ENCODE assay signal across 9 cellular contexts in genomic region chrX:69285401-69285871, GRCh38.
DNase-seq lines count a peak whose midpoint lies in the region; ATAC-seq and TF ChIP-seq lines count a peak whose summit lies in the region.
"Had no signal": no experiment of that assay in that cellular context is flagged by ENCODE, and none has a peak within 500 bp of the region (broad histone marks: within the 10 kb centered on the region; RNA-seq: fewer than 3 reads in every experiment).

No MANE protein-coding gene starts in this region.

- TF ChIP-seq CTCF in GM13977 (IDR thresholded peaks at IDR 0.05; ENCODE audit: extremely low read depth, insufficient read depth, missing control alignments) = no peak

- in situ Hi-C loops in GM13977 (cut with MboI; ENCODE audit: low pct_unique_long_range_greater_than_20kb, low sequenced_read_pairs, unreplicated experiment) = no loop called here

- H3K9ac ChIP-seq in rectal smooth muscle tissue (ENCODE audit: low read length) = no peak overlapping the region

- no peaks in the 10 kb centered on the region for H3K36me3 Mint-ChIP-seq in T-cell

- DNase-seq in GM03348 (ENCODE audit: low spot score) (peak; percentile 31), T-cell (no peak), Right ventricle myocardium superior (peak; percentile 71), GM13977 (ENCODE audit: low spot score) (no peak), NCI-H748 treated with DMSO at 0.1 percent for 48 hours (lab: John Stamatoyannopoulos, UW) (no peak), NCI-H1048 (lab: John Stamatoyannopoulos, UW) (no peak), SK-N-DZ (ENCODE audit: low spot score) (no peak)

- peaks cover 6% of the 10 kb centered on the region for H3K4me1 ChIP-seq in rectal smooth muscle tissue (ENCODE audit: control insufficient read depth, insufficient read depth, low read length)

- H3K27me3 Mint-ChIP-seq in T-cell = peaks cover 0 to 11% of the 10 kb centered on the region in 2 donors

- H3K27me3 ChIP-seq in rectal smooth muscle tissue (ENCODE audit: control insufficient read depth, insufficient read depth, low read length) = peaks cover 12% of the 10 kb centered on the region

- POLR2A ChIA-PET in T-cell (lab: Charles Lee) = no interaction called here

- H3K4me3 Mint-ChIP-seq in T-cell = peak overlapping the region; percentile 6 to 47 (median 37)

- intact Hi-C loops in Right ventricle myocardium superior (cut with DNase I) = loop anchor here (5.0 to 10.0 kb wide), 4 partner anchors 61 to 458 kb away; partner anchors contain the start of gene EFNB1

- no peaks in the 10 kb centered on the region for H3K4me1 Mint-ChIP-seq in T-cell

- H3K27ac ChIP-seq in rectal smooth muscle tissue (ENCODE audit: low read depth, low read length) = peak overlapping the region; percentile 8

- no peak overlapping the region for H3K27ac Mint-ChIP-seq in T-cell
- H3K27ac Mint-ChIP-seq: activated T-helper 2 cell treated with anti-CD3 and anti-CD28 coated beads, Interferon-gamma antibody, Interleukin-2, Interleukin-4, amounts not matched to agents 10 μg/mL and 5 μg/mL and 100 μg/mL, durations not matched to agents 14 hours and 24 hours and 36 hours had no signal

- peak overlapping the region; percentile 26 for H3K4me3 ChIP-seq in rectal smooth muscle tissue (ENCODE audit: low read length)

- ATAC-seq in T-cell (replicated peaks in 1 of 4) (no peak), Right ventricle myocardium superior (ENCODE audit: poor library complexity) (peak; percentile 79)

- H3K36me3 ChIP-seq in rectal smooth muscle tissue (ENCODE audit: control insufficient read depth, insufficient read depth, low read length) = no peaks in the 10 kb centered on the region

- no peaks in the 10 kb centered on the region for H3K9me3 Mint-ChIP-seq in T-cell
- H3K9me3 Mint-ChIP-seq: activated T-helper 2 cell treated with anti-CD3 and anti-CD28 coated beads, Interferon-gamma antibody, Interleukin-2, Interleukin-4, amounts not matched to agents 10 μg/mL and 5 μg/mL and 100 μg/mL, durations not matched to agents 14 hours and 24 hours and 36 hours had no signal

- CTCF ChIA-PET in T-cell (lab: Charles Lee) = no interaction called here

Comparison
In these comparisons a context has a peak if more than half of its experiments do, and no peak if none do; other contexts are left out.
1. DNase-seq: peak in GM03348 (single experiment) and Right ventricle myocardium superior (single experiment); none in T-cell (0 of 34), GM13977 (single experiment), NCI-H748 treated with DMSO at 0.1 percent for 48 hours (single experiment), NCI-H1048 (single experiment) and SK-N-DZ (single experiment).